In the genomic region with DNA sequence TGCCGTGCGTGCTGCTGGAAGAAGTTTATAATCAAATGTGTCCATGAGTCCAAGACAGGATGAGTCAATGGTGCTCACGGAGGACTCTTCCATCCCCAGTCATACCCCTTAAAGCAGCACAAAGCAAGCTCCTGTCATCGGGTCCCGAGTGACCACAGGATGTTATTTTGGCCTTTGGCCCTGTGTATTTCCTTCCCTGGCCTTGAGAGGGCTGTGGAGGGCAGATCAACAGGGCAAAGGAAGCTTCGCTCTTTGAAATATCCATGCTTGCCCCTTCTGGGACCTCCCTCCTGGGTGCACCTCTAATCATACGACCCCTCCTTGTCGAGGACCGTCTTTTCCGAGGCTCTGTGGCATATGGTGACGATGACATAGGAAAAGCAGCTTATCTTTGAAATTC, we compare ENCODE assay signal across 12 cellular contexts.
DNase-seq lines count a peak whose midpoint lies in the region; ATAC-seq and TF ChIP-seq lines count a peak whose summit lies in the region.
"Had no signal": no experiment of that assay in that cellular context is flagged by ENCODE, and none has a peak within 500 bp of the region (broad histone marks: within the 10 kb centered on the region; RNA-seq: fewer than 3 reads in every experiment).

No MANE protein-coding gene starts in this region.

- H2AFZ ChIP-seq in mesenchymal stem cell (ENCODE audit: low read depth, low read length): no peak overlapping the region

- no peak overlapping the region for H3K9ac ChIP-seq in endodermal cell (ENCODE audit: extremely low read depth, low read length, poor library complexity, severe bottlenecking)
- H3K9ac ChIP-seq in mesenchymal stem cell (ENCODE audit: low read length): no peak overlapping the region

- H2BK120ac ChIP-seq in mesenchymal stem cell (ENCODE audit: low read depth, low read length): no peak overlapping the region

- H3K79me1 ChIP-seq in mesenchymal stem cell (replicated peaks; ENCODE audit: low read length, poor library complexity, severe bottlenecking): peaks cover 2% of the 10 kb centered on the region

- H4K8ac ChIP-seq in mesenchymal stem cell (ENCODE audit: low read length): no peak overlapping the region

- H3K36me3 ChIP-seq in endodermal cell (ENCODE audit: control insufficient read depth, insufficient read depth, low read length) (no peaks in the 10 kb centered on the region), mesenchymal stem cell (ENCODE audit: control insufficient read depth in 1 of 2, insufficient read depth in 2 of 2, low read depth in 1 of 2, low read length in 2 of 2) (no peaks in the 10 kb centered on the region), upper lobe of left lung (no peaks in the 10 kb centered on the region), Peyer's patch (no peaks in the 10 kb centered on the region)
- H3K36me3 ChIP-seq: brain microvascular endothelial cell had no signal

- no peak overlapping the region for H2AK5ac ChIP-seq in mesenchymal stem cell (ENCODE audit: low read length, severe bottlenecking)

- H3K27me3 ChIP-seq in endodermal cell (ENCODE audit: control insufficient read depth, insufficient read depth, low read length, poor library complexity, severe bottlenecking): no peaks in the 10 kb centered on the region
- peaks cover 0 to 7% of the 10 kb centered on the region in 2 experiments for H3K27me3 ChIP-seq in mesenchymal stem cell (ENCODE audit: control insufficient read depth in 1 of 2, insufficient read depth in 1 of 2, low read length in 2 of 2)
- no peaks in the 10 kb centered on the region for H3K27me3 ChIP-seq in upper lobe of left lung
- no peaks in the 10 kb centered on the region for H3K27me3 ChIP-seq in Peyer's patch
- H3K27me3 ChIP-seq: brain microvascular endothelial cell had no signal

- no peak overlapping the region for H4K91ac ChIP-seq in mesenchymal stem cell (ENCODE audit: low read length)

- no peaks in the 10 kb centered on the region for H3K27me3 Mint-ChIP-seq in endodermal cell (ENCODE audit: insufficient read depth)

- H3K4me1 ChIP-seq in endodermal cell (ENCODE audit: control insufficient read depth, insufficient read depth, low read length) (peaks cover 7% of the 10 kb centered on the region), mesenchymal stem cell (ENCODE audit: control insufficient read depth, insufficient read depth, low read depth, low read length) (peaks cover 6% of the 10 kb centered on the region), upper lobe of left lung (peaks cover 72 to 80% (median 79%) of the 10 kb centered on the region in 4 donors), Peyer's patch (peaks cover 0 to 38% (median 5%) of the 10 kb centered on the region in 4 donors)

- DNase-seq in NCI-H524 (lab: John Stamatoyannopoulos, UW): peak; percentile 57
- DNase-seq in NCI-H524 treated with DMSO at 0.1 percent for 48 hours (lab: John Stamatoyannopoulos, UW): no peak
- peak; percentile 74 for DNase-seq in endodermal cell
- peak; percentile 25 for DNase-seq in mesenchymal stem cell
- no peak for DNase-seq in upper lobe of left lung
- DNase-seq in NCI-H187 (lab: John Stamatoyannopoulos, UW): no peak
- DNase-seq in activated CD4-positive, alpha-beta T cell treated with anti-CD3 and anti-CD28 coated beads for 4 hours: no peak
- DNase-seq in Peyer's patch: no peak
- DNase-seq: 8988T, brain microvascular endothelial cell, NCI-H1436 treated with DMSO at 0.1 percent for 48 hours had no signal

- no peaks in the 10 kb centered on the region for H3K9me3 Mint-ChIP-seq in endodermal cell

- no peak for TF ChIP-seq EP300 in upper lobe of left lung (IDR thresholded peaks at IDR 0.05)

- no peak overlapping the region for H3K27ac ChIP-seq in endodermal cell (ENCODE audit: low read depth, low read length)
- no peak overlapping the region for H3K27ac ChIP-seq in mesenchymal stem cell (ENCODE audit: low read length, poor library complexity, severe bottlenecking)
- H3K27ac ChIP-seq in upper lobe of left lung: peak overlapping the region; percentile 72 to 82 (median 78)
- peak overlapping the region in 2 of 4 donors; percentile 12 to 32 for H3K27ac ChIP-seq in Peyer's patch
- H3K27ac ChIP-seq: brain microvascular endothelial cell had no signal

- TF ChIP-seq CTCF in endodermal cell (conservative IDR thresholded peaks at IDR 0.05) (peak; percentile 67), upper lobe of left lung (IDR thresholded peaks at IDR 0.05) (peak in 5 of 6 experiments; percentile 14 to 49 (median 26)), Peyer's patch (IDR thresholded peaks at IDR 0.05) (no peak)

- no peak overlapping the region for H3K4me3 ChIP-seq in endodermal cell (ENCODE audit: low read length)
- no peak overlapping the region for H3K4me3 ChIP-seq in mesenchymal stem cell (ENCODE audit: insufficient read depth in 1 of 2, low read depth in 1 of 2, low read length in 2 of 2)
- H3K4me3 ChIP-seq in upper lobe of left lung: no peak overlapping the region
- no peak overlapping the region for H3K4me3 ChIP-seq in Peyer's patch
- H3K4me3 ChIP-seq: lung had no signal

- WGBS in endodermal cell (ENCODE audit: insufficient coverage in 1 of 2, insufficient read length in 1 of 2), 2 experiments: 82 to 84% methylated on average over 8 to 11 of the region's 11 CpGs
- WGBS in mesenchymal stem cell: 56% methylated on average over 11 of the region's 11 CpGs
- WGBS in upper lobe of left lung, 2 donors: 47 to 49% methylated on average over 10 to 11 of the region's 11 CpGs

- ATAC-seq in upper lobe of left lung (ENCODE audit: low FRiP score in 2 of 2): no peak

- peaks cover 25% of the 10 kb centered on the region for H3K4me1 Mint-ChIP-seq in endodermal cell

- H3K27ac Mint-ChIP-seq in endodermal cell: peak overlapping the region; percentile 64

- H2BK5ac ChIP-seq in mesenchymal stem cell (ENCODE audit: low read depth, low read length, poor library complexity, severe bottlenecking): no peak overlapping the region

- H3K23ac ChIP-seq in mesenchymal stem cell (ENCODE audit: low read length in 2 of 2): no peak overlapping the region

- no peak overlapping the region for H2BK15ac ChIP-seq in mesenchymal stem cell (ENCODE audit: low read depth, poor library complexity, severe bottlenecking)

- H3K4ac ChIP-seq in mesenchymal stem cell (ENCODE audit: low read depth in 1 of 2, low read length in 2 of 2): no peak overlapping the region

- no peak overlapping the region for H3K4me2 ChIP-seq in mesenchymal stem cell (ENCODE audit: low read length, poor library complexity, severe bottlenecking)

- H3K36me3 Mint-ChIP-seq in endodermal cell (ENCODE audit: low read depth): no peaks in the 10 kb centered on the region

- no peak overlapping the region for H2BK12ac ChIP-seq in mesenchymal stem cell (ENCODE audit: low read length in 2 of 2)

- H3K9me3 ChIP-seq in endodermal cell (ENCODE audit: control insufficient read depth, low read length) (no peaks in the 10 kb centered on the region), mesenchymal stem cell (ENCODE audit: control insufficient read depth, low read length) (no peaks in the 10 kb centered on the region), upper lobe of left lung (no peaks in the 10 kb centered on the region), Peyer's patch (no peaks in the 10 kb centered on the region)

- no peak overlapping the region for H3K18ac ChIP-seq in mesenchymal stem cell (ENCODE audit: low read depth in 1 of 2, low read length in 2 of 2)

- no peak overlapping the region for H3K14ac ChIP-seq in mesenchymal stem cell (ENCODE audit: low read length in 2 of 2)

- no peak overlapping the region for H3K4me3 Mint-ChIP-seq in endodermal cell

- TF ChIP-seq POLR2A in upper lobe of left lung (IDR thresholded peaks at IDR 0.05): no peak
- TF ChIP-seq POLR2A in Peyer's patch (IDR thresholded peaks at IDR 0.05): no peak

Comparison
In these comparisons a context has a peak if more than half of its experiments do, and no peak if none do; other contexts are left out.
1. DNase-seq: peak in NCI-H524 (2 of 2), endodermal cell (single experiment) and mesenchymal stem cell (single experiment); none in NCI-H524 treated with DMSO at 0.1 percent for 48 hours (single experiment), upper lobe of left lung (0 of 2), NCI-H187 (0 of 2), activated CD4-positive, alpha-beta T cell treated with anti-CD3 and anti-CD28 coated beads for 4 hours (0 of 2) and Peyer's patch (0 of 3).
2. H3K27ac ChIP-seq: peak in upper lobe of left lung (4 of 4); none in endodermal cell (single experiment) and mesenchymal stem cell (single experiment).
3. CTCF ChIP-seq: peak in endodermal cell (single experiment) and upper lobe of left lung (5 of 6); none in Peyer's patch (0 of 6).